27 cellular contexts compared by ENCODE assay signal in the genomic region with DNA sequence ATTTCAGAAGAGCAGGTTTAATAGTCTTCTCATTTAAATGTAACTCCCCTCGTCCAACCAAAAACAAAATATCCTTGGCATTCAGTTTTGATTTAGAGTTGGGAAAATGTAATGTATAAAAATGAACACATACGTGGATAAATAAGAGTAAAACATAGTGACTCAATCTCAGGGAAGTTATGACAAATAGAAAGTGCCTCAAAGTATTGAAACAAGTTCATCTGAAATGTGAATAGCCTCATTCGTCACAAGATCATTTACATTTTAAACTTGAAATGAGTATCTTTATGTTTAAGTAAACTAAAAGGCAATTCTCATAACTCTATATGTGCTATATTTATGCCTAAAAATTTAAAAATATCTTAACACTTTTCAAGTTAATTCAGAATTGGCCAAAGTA.
DNase-seq lines count a peak whose midpoint lies in the region; ATAC-seq and TF ChIP-seq lines count a peak whose summit lies in the region.
"Had no signal": no experiment of that assay in that cellular context is flagged by ENCODE, and none has a peak within 500 bp of the region (broad histone marks: within the 10 kb centered on the region; RNA-seq: fewer than 3 reads in every experiment).

No MANE protein-coding gene starts in this region.

- H2BK15ac ChIP-seq in IMR-90 (ENCODE audit: low read depth, low read length), result no peak overlapping the region; the same call in 2 of the 3 replicates

- peak; percentile 38 for DNase-seq in IMR-90
- DNase-seq in body of pancreas, result no peak
- DNase-seq in left lobe of liver (ENCODE audit: low spot score), result no peak
- DNase-seq in NCI-H69 (lab: John Stamatoyannopoulos, UW), result no peak
- DNase-seq in CD4-positive, alpha-beta T cell, result no peak
- DNase-seq in substantia nigra (lab: John Stamatoyannopoulos, UW), result no peak
- no peak for DNase-seq in omental fat pad (ENCODE audit: low spot score)
- DNase-seq: activated B cell treated with CpG ODN at 0.5 μM for 24 hours; activated CD4-positive, alpha-beta memory T cell treated with anti-CD3 and anti-CD28 coated beads, Interleukin-2, amount 10 ng/mL, durations not matched to agents 7 days and 5 days; activated effector memory CD4-positive, alpha-beta T cell treated with anti-CD3 and anti-CD28 coated beads, Interleukin-2, amount 50 U/mL, for 16 hours; CD4-positive, alpha-beta memory T cell; GF-D8; H7; Kasumi-1; kidney glomerular epithelial cell; NCI-H1694; NCI-H510A treated with DMSO at 0.1 percent for 48 hours; NK-92 treated with Interleukin-12 subunit alpha and Interleukin-12 subunit beta, amount 100 ng/mL, for 24 hours; SHP77; stimulated activated CD4-positive, alpha-beta T cell treated with anti-CD3 and anti-CD28 coated beads, Interleukin-4, amount 100 ng/mL, for 1 hour; stimulated activated naive CD4-positive, alpha-beta T cell treated with Interleukin-2 at 50 U/mL for 16 hours; SW 1271; trophoblast cell had no signal

- no peak overlapping the region for H2AK9ac ChIP-seq in IMR-90 (replicated peaks; ENCODE audit: low read depth, low read length, poor library complexity)

- no peak overlapping the region for H3K27ac Mint-ChIP-seq in CD4-positive, alpha-beta T cell
- H3K27ac Mint-ChIP-seq: activated B cell treated with CpG ODN at 0.5 μM for 24 hours; activated CD4-positive, alpha-beta memory T cell treated with anti-CD3 and anti-CD28 coated beads, Interleukin-2, amount 10 ng/mL, durations not matched to agents 7 days and 5 days had no signal

- H3K9ac ChIP-seq in IMR-90 (ENCODE audit: low read depth, low read length) (0 out of 2 replicates have a peak overlapping the region, but pooled peaks have one; percentile 52), subcutaneous abdominal adipose tissue (ENCODE audit: low read length in 5 of 5) (peak overlapping the region in 2 of 5 donors; percentile 8 to 45)

- H3K9me1 ChIP-seq in IMR-90 (ENCODE audit: insufficient read depth, low read length), result peaks cover 5% of the 10 kb centered on the region; the same call in 1 of the 2 replicates

- H3K36me3 ChIP-seq in IMR-90 (ENCODE audit: control insufficient read depth, insufficient read depth, low read length) (no peaks in the 10 kb centered on the region), body of pancreas (replicated peaks in 1 of 2; ENCODE audit: insufficient read depth in 1 of 2, low read depth in 2 of 2) (no peaks in the 10 kb centered on the region), subcutaneous abdominal adipose tissue (ENCODE audit: control insufficient read depth in 5 of 5, insufficient read depth in 5 of 5, low read length in 5 of 5) (no peaks in the 10 kb centered on the region)
- H3K36me3 ChIP-seq: esophagus muscularis mucosa had no signal

- no peak for TF ChIP-seq POLR2A in IMR-90 (IDR thresholded peaks at IDR 0.05; ENCODE audit: low read depth, low read length)
- TF ChIP-seq POLR2A in body of pancreas (IDR thresholded peaks at IDR 0.05), result no peak

- H3K27me3 ChIP-seq in IMR-90 (ENCODE audit: control insufficient read depth, insufficient read depth, low read length) (no peaks in the 10 kb centered on the region), body of pancreas (no peaks in the 10 kb centered on the region), subcutaneous abdominal adipose tissue (ENCODE audit: control insufficient read depth in 5 of 5, insufficient read depth in 4 of 5, low read length in 5 of 5) (no peaks in the 10 kb centered on the region)
- H3K27me3 ChIP-seq in CD4-positive, alpha-beta T cell (ENCODE audit: control insufficient read depth, insufficient read depth, low read length), result no peaks in the 10 kb centered on the region
- H3K27me3 ChIP-seq: esophagus muscularis mucosa, neutrophil had no signal

- 0 out of 4 replicates have a peak, but pooled peaks cover 0 to 3% of the 10 kb centered on the region in 2 experiments for H3K79me1 ChIP-seq in IMR-90 (ENCODE audit: low read depth in 1 of 2, low read length in 2 of 2)

- no peaks in the 10 kb centered on the region for H3K27me3 Mint-ChIP-seq in CD4-positive, alpha-beta T cell
- H3K27me3 Mint-ChIP-seq: activated B cell treated with CpG ODN at 0.5 μM for 24 hours; activated CD4-positive, alpha-beta memory T cell treated with anti-CD3 and anti-CD28 coated beads, Interleukin-2, amount 10 ng/mL, durations not matched to agents 7 days and 5 days; CD4-positive, alpha-beta memory T cell had no signal

- POLR2A ChIA-PET in IMR-90 (lab: Charles Lee; ENCODE audit: unreplicated experiment), result no interaction called here
- POLR2A ChIA-PET in CD4-positive, alpha-beta T cell (lab: Charles Lee), result no interaction called here

- H3K4me1 Mint-ChIP-seq in CD4-positive, alpha-beta T cell (ENCODE audit: low read depth), result no peaks in the 10 kb centered on the region
- H3K4me1 Mint-ChIP-seq: activated B cell treated with CpG ODN at 0.5 μM for 24 hours had no signal

- H3K4me1 ChIP-seq in IMR-90 (ENCODE audit: control insufficient read depth, insufficient read depth, low read length) (peaks cover 19% of the 10 kb centered on the region), body of pancreas (peaks cover 18% of the 10 kb centered on the region), subcutaneous abdominal adipose tissue (ENCODE audit: control insufficient read depth in 5 of 5, insufficient read depth in 5 of 5, low read length in 5 of 5) (peaks cover 0 to 13% (median 3%) of the 10 kb centered on the region in 5 donors)

- H2AK5ac ChIP-seq in IMR-90 (ENCODE audit: low read depth, low read length), result no peak overlapping the region

- peak overlapping the region; percentile 6 for H3K14ac ChIP-seq in IMR-90 (replicated peaks; ENCODE audit: low read depth, low read length)

- WGBS in IMR-90 (ENCODE audit: extremely low coverage in 2 of 2, insufficient read length in 1 of 2), 2 experiments, result no CpG with 5 or more reads among the region's 3 CpGs
- 49 to 54% methylated on average over 3 of the region's 3 CpGs for WGBS in body of pancreas, 2 donors

- H3K9me3 ChIP-seq in IMR-90 (ENCODE audit: control insufficient read depth, insufficient read depth, low read length) (no peaks in the 10 kb centered on the region), body of pancreas (no peaks in the 10 kb centered on the region), subcutaneous abdominal adipose tissue (ENCODE audit: control insufficient read depth in 5 of 5, low read length in 5 of 5) (no peaks in the 10 kb centered on the region)
- no peaks in the 10 kb centered on the region for H3K9me3 ChIP-seq in CD4-positive, alpha-beta T cell (ENCODE audit: control insufficient read depth, low read length)
- H3K9me3 ChIP-seq: esophagus muscularis mucosa, neutrophil had no signal

- ATAC-seq in IMR-90 (ENCODE audit: low read depth) (no peak), body of pancreas (peak; percentile 30), left lobe of liver (peak; percentile 12), omental fat pad (ENCODE audit: low FRiP score) (no peak)
- no peak for ATAC-seq in CD4-positive, alpha-beta T cell (ENCODE audit: poor library complexity)

- no peak overlapping the region; the same call in 1 of the 2 replicates for H3K18ac ChIP-seq in IMR-90 (ENCODE audit: low read depth, low read length)

- H3K4me2 ChIP-seq in IMR-90 (ENCODE audit: low read depth, low read length), result peak overlapping the region; percentile 80; the same call in 1 of the 2 replicates

- H4K8ac ChIP-seq in IMR-90 (ENCODE audit: low read depth in 2 of 2, low read length in 2 of 2), result no peak overlapping the region

- no peak overlapping the region for H2BK120ac ChIP-seq in IMR-90 (ENCODE audit: low read depth, low read length)

- H2AFZ ChIP-seq in IMR-90 (replicated peaks; ENCODE audit: low read length, poor library complexity), result no peak overlapping the region

- TF ChIP-seq CTCF in IMR-90 (conservative IDR thresholded peaks at IDR 0.05; ENCODE audit: low read depth, low read length) (no peak), body of pancreas (IDR thresholded peaks at IDR 0.05) (no peak), omental fat pad (IDR thresholded peaks at IDR 0.05) (no peak)
- no peak for TF ChIP-seq CTCF in CD4-positive, alpha-beta T cell (IDR thresholded peaks at IDR 0.05)

- BruUV-seq in IMR-90 (replicated peaks; lab: Mats Ljungman, UMichigan), result no TSS peak

- dilution Hi-C loops in IMR-90 (cut with HindIII; ENCODE audit: low sequenced_read_pairs, unreplicated experiment), result no loop called here

- CTCF ChIA-PET in IMR-90 (lab: Yijun Ruan, JAX), result no interaction called here
- CTCF ChIA-PET in CD4-positive, alpha-beta T cell (lab: Charles Lee), result no interaction called here

- no peak overlapping the region for H4K5ac ChIP-seq in IMR-90 (ENCODE audit: low read depth, low read length)

- no peak for TF ChIP-seq RAD21 in IMR-90 (IDR thresholded peaks at IDR 0.05; ENCODE audit: low read length)

- intact Hi-C loops in IMR-90 (cut with micrococcal nuclease), result no loop called here
- intact Hi-C loops in body of pancreas (cut with DNase I), result no loop called here
- intact Hi-C loops in CD4-positive, alpha-beta T cell (cut with DNase I, micrococcal nuclease), result no loop called here

- H4K91ac ChIP-seq in IMR-90 (ENCODE audit: insufficient read depth, low read depth, low read length), result no peak overlapping the region

- no peak overlapping the region; the same call in 1 of the 2 replicates for H3K4me3 ChIP-seq in IMR-90 (ENCODE audit: insufficient read depth, low read depth, low read length)
- no peak overlapping the region for H3K4me3 ChIP-seq in body of pancreas
- peak overlapping the region in 4 of 5 donors; percentile 27 to 72 (median 50) for H3K4me3 ChIP-seq in subcutaneous abdominal adipose tissue (ENCODE audit: low read depth in 1 of 5, low read length in 5 of 5)

- H2BK20ac ChIP-seq in IMR-90 (ENCODE audit: low read depth, low read length), result peak overlapping the region; percentile 66; the same call in 1 of the 2 replicates

- 0 out of 2 replicates have a peak overlapping the region, but pooled peaks have one; percentile 6 for H3K23ac ChIP-seq in IMR-90 (ENCODE audit: low read depth, low read length)

- H2BK5ac ChIP-seq in IMR-90 (ENCODE audit: low read depth, low read length, poor library complexity, severe bottlenecking), result peak overlapping the region; percentile 50

- no peaks in the 10 kb centered on the region for H4K20me1 ChIP-seq in IMR-90 (ENCODE audit: insufficient read depth, low read length)

- H3K56ac ChIP-seq in IMR-90 (ENCODE audit: extremely low read depth, insufficient read depth, low read length), result no peak overlapping the region

- H3K36me3 Mint-ChIP-seq in CD4-positive, alpha-beta T cell (ENCODE audit: low read depth), result peaks cover 7% of the 10 kb centered on the region

- no peaks in the 10 kb centered on the region for H3K9me3 Mint-ChIP-seq in CD4-positive, alpha-beta T cell
- H3K9me3 Mint-ChIP-seq: activated B cell treated with CpG ODN at 0.5 μM for 24 hours; activated CD4-positive, alpha-beta memory T cell treated with anti-CD3 and anti-CD28 coated beads, Interleukin-2, amount 10 ng/mL, durations not matched to agents 7 days and 5 days; brain; CD4-positive, alpha-beta memory T cell had no signal

- H3K4me3 Mint-ChIP-seq in CD4-positive, alpha-beta T cell, result no peak overlapping the region
- H3K4me3 Mint-ChIP-seq: activated B cell treated with CpG ODN at 0.5 μM for 24 hours; activated CD4-positive, alpha-beta memory T cell treated with anti-CD3 and anti-CD28 coated beads, Interleukin-2, amount 10 ng/mL, durations not matched to agents 7 days and 5 days; brain; CD4-positive, alpha-beta memory T cell had no signal

- in situ Hi-C loops in IMR-90 (cut with MboI; ENCODE audit: low sequenced_read_pairs), result no loop called here

- peak overlapping the region; percentile 17; the same call in 1 of the 2 replicates for H3K4ac ChIP-seq in IMR-90 (ENCODE audit: low read depth, low read length)

- H3K27ac ChIP-seq in IMR-90 (ENCODE audit: insufficient read depth, low read length), result peak overlapping the region; percentile 81; the same call in 1 of the 2 replicates
- H3K27ac ChIP-seq in body of pancreas, result no peak overlapping the region
- H3K27ac ChIP-seq in subcutaneous abdominal adipose tissue (ENCODE audit: low read depth, low read length), result peak overlapping the region; percentile 43
- H3K27ac ChIP-seq in CD4-positive, alpha-beta T cell (ENCODE audit: low read depth, low read length), result no peak overlapping the region
- no peak overlapping the region for H3K27ac ChIP-seq in substantia nigra (ENCODE audit: low read depth, low read length, poor library complexity, severe bottlenecking)
- H3K27ac ChIP-seq: neutrophil had no signal

Comparison
In these comparisons a context has a peak if more than half of its experiments do, and no peak if none do; other contexts are left out.
1. ATAC-seq: peak in body of pancreas (single experiment) and left lobe of liver (single experiment); none in IMR-90 (single experiment), CD4-positive, alpha-beta T cell (single experiment) and omental fat pad (single experiment).
2. H3K27ac ChIP-seq: peak in IMR-90 (single experiment) and subcutaneous abdominal adipose tissue (single experiment); none in body of pancreas (0 of 4), CD4-positive, alpha-beta T cell (single experiment) and substantia nigra (single experiment).
3. H3K4me3 ChIP-seq: peak in subcutaneous abdominal adipose tissue (4 of 5); none in IMR-90 (single experiment) and body of pancreas (0 of 2).